ENCODE assay signal across 1 cellular context in genomic region chr4:87006531-87007344, GRCh38.
TF ChIP-seq lines count a peak whose summit lies in the region.

No MANE protein-coding gene starts in this region.

TF ChIP-seq in HepG2, 621 proteins besides CTCF, POLR2A, EP300 and RAD21 (continued from another document and continues in another):
- TF ChIP-seq TFDP2 (CRISPR knock-in tag; IDR thresholded peaks at IDR 0.05) (peak; percentile 60; the same call in 1 of the 2 replicates), NFRKB (IDR thresholded peaks at IDR 0.05) (no peak), PHF20 (CRISPR knock-in tag; IDR thresholded peaks at IDR 0.05) (peak; percentile 6; the same call in 1 of the 2 replicates), TBL1XR1 (IDR thresholded peaks at IDR 0.05; ENCODE audit: borderline replicate concordance, low read length, partially characterized antibody) (peak; percentile 46), ZC3H13 (CRISPR knock-in tag; IDR thresholded peaks at IDR 0.05) (peak; percentile 56; the same call in 1 of the 2 replicates), KAT7 (CRISPR knock-in tag; IDR thresholded peaks at IDR 0.05; ENCODE audit: borderline replicate concordance) (no peak; the same call in 1 of the 2 replicates), AGO1 (IDR thresholded peaks at IDR 0.05; ENCODE audit: low read depth, low read length, poor library complexity, severe bottlenecking) (no peak), MNT (IDR thresholded peaks at IDR 0.05) (no peak), HDAC1 (CRISPR knock-in tag; IDR thresholded peaks at IDR 0.05) (peak; percentile 60; the same call in 1 of the 2 replicates), EED (CRISPR knock-in tag; IDR thresholded peaks at IDR 0.05) (no peak), ZMYM4 (CRISPR knock-in tag; IDR thresholded peaks at IDR 0.05) (peak; percentile 95), NFIC (IDR thresholded peaks at IDR 0.05; ENCODE audit: low read length) (peak; percentile 55; the same call in 1 of the 2 replicates), FOXK2 (IDR thresholded peaks at IDR 0.05) (peak; percentile 96), ZNF34 (CRISPR knock-in tag; IDR thresholded peaks at IDR 0.05; ENCODE audit: borderline replicate concordance) (no peak), BRCA1 (CRISPR knock-in tag; IDR thresholded peaks at IDR 0.05) (0 out of 2 replicates have a peak, but pooled peaks have one; percentile 31), HOXA9 (CRISPR knock-in tag; IDR thresholded peaks at IDR 0.05; ENCODE audit: borderline replicate concordance) (peak; percentile 42; the same call in 1 of the 2 replicates), ZNF547 (CRISPR knock-in tag; IDR thresholded peaks at IDR 0.05) (peak; percentile 93), ZNF746 (CRISPR knock-in tag; IDR thresholded peaks at IDR 0.05) (no peak), KLF11 (CRISPR knock-in tag; IDR thresholded peaks at IDR 0.05) (0 out of 2 replicates have a peak, but pooled peaks have one; percentile 48), ZNF256 (CRISPR knock-in tag; conservative IDR thresholded peaks at IDR 0.05) (peak; percentile 38; the same call in 1 of the 2 replicates), SATB2 (CRISPR knock-in tag; IDR thresholded peaks at IDR 0.05) (peak; percentile 60; the same call in 1 of the 2 replicates), ZNF234 (CRISPR knock-in tag; conservative IDR thresholded peaks at IDR 0.05) (no peak; the same call in none of the 2 replicates), NR1H2 (CRISPR knock-in tag; IDR thresholded peaks at IDR 0.05; ENCODE audit: borderline replicate concordance, low read depth) (no peak), JUND (CRISPR knock-in tag; IDR thresholded peaks at IDR 0.05) (no peak), ZNF629 (CRISPR knock-in tag; conservative IDR thresholded peaks at IDR 0.05) (0 out of 2 replicates have a peak, but pooled peaks have one; percentile 7), ZBTB8A (CRISPR knock-in tag; IDR thresholded peaks at IDR 0.05; ENCODE audit: borderline replicate concordance, low read depth) (no peak), STAG1 (CRISPR knock-in tag; IDR thresholded peaks at IDR 0.05) (no peak; the same call in none of the 2 replicates), ARHGAP35 (CRISPR knock-in tag; IDR thresholded peaks at IDR 0.05; ENCODE audit: borderline replicate concordance) (peak; percentile 78; the same call in 1 of the 2 replicates), TMF1 (CRISPR knock-in tag; IDR thresholded peaks at IDR 0.05; ENCODE audit: low read depth) (0 out of 2 replicates have a peak, but pooled peaks have one; percentile 21), THYN1 (CRISPR knock-in tag; IDR thresholded peaks at IDR 0.05; ENCODE audit: borderline replicate concordance, low read depth) (no peak), DNMT3B (CRISPR knock-in tag; conservative IDR thresholded peaks at IDR 0.05) (peak; percentile 51), GMEB1 (CRISPR knock-in tag; IDR thresholded peaks at IDR 0.05; ENCODE audit: borderline replicate concordance) (peak; percentile 78; the same call in 1 of the 2 replicates), ZNF713 (CRISPR knock-in tag; IDR thresholded peaks at IDR 0.05) (0 out of 2 replicates have a peak, but pooled peaks have one; percentile 55), HMGXB4 (CRISPR knock-in tag; IDR thresholded peaks at IDR 0.05; ENCODE audit: borderline replicate concordance in 1 of 2, low read depth in 1 of 2) (peak; percentile 76 to 92; a peak in 3 of 4 replicates), ZNF691 (CRISPR knock-in tag; IDR thresholded peaks at IDR 0.05; ENCODE audit: borderline replicate concordance, low read depth) (peak; percentile 61; the same call in 1 of the 2 replicates), ZNF138 (CRISPR knock-in tag; IDR thresholded peaks at IDR 0.05; ENCODE audit: low read depth) (peak; percentile 91), ZNF343 (CRISPR knock-in tag; IDR thresholded peaks at IDR 0.05) (no peak), ZNF260 (CRISPR knock-in tag; IDR thresholded peaks at IDR 0.05; ENCODE audit: borderline replicate concordance, low read depth) (no peak), EEA1 (CRISPR knock-in tag; IDR thresholded peaks at IDR 0.05; ENCODE audit: borderline replicate concordance) (no peak), SMYD3 (CRISPR knock-in tag; IDR thresholded peaks at IDR 0.05) (no peak), ZNF577 (CRISPR knock-in tag; IDR thresholded peaks at IDR 0.05; ENCODE audit: borderline replicate concordance, low read depth) (no peak)
- TF ChIP-seq, protein P1, sequence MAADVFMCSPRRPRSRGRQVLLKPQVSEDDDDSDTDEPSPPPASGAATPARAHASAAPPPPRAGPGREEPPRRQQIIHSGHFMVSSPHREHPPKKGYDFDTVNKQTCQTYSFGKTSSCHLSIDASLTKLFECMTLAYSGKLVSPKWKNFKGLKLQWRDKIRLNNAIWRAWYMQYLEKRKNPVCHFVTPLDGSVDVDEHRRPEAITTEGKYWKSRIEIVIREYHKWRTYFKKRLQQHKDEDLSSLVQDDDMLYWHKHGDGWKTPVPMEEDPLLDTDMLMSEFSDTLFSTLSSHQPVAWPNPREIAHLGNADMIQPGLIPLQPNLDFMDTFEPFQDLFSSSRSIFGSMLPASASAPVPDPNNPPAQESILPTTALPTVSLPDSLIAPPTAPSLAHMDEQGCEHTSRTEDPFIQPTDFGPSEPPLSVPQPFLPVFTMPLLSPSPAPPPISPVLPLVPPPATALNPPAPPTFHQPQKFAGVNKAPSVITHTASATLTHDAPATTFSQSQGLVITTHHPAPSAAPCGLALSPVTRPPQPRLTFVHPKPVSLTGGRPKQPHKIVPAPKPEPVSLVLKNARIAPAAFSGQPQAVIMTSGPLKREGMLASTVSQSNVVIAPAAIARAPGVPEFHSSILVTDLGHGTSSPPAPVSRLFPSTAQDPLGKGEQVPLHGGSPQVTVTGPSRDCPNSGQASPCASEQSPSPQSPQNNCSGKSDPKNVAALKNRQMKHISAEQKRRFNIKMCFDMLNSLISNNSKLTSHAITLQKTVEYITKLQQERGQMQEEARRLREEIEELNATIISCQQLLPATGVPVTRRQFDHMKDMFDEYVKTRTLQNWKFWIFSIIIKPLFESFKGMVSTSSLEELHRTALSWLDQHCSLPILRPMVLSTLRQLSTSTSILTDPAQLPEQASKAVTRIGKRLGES (CRISPR knock-in tag; IDR thresholded peaks at IDR 0.05; ENCODE audit: borderline replicate concordance), result no peak
- TF ChIP-seq, protein P2, sequence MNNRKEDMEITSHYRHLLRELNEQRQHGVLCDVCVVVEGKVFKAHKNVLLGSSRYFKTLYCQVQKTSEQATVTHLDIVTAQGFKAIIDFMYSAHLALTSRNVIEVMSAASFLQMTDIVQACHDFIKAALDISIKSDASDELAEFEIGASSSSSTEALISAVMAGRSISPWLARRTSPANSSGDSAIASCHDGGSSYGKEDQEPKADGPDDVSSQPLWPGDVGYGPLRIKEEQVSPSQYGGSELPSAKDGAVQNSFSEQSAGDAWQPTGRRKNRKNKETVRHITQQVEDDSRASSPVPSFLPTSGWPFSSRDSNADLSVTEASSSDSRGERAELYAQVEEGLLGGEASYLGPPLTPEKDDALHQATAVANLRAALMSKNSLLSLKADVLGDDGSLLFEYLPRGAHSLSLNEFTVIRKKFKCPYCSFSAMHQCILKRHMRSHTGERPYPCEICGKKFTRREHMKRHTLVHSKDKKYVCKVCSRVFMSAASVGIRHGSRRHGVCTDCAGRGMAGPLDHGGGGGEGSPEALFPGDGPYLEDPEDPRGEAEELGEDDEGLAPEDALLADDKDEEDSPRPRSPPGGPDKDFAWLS (CRISPR knock-in tag; IDR thresholded peaks at IDR 0.05; ENCODE audit: borderline replicate concordance), result no peak
- TF ChIP-seq, protein P3, sequence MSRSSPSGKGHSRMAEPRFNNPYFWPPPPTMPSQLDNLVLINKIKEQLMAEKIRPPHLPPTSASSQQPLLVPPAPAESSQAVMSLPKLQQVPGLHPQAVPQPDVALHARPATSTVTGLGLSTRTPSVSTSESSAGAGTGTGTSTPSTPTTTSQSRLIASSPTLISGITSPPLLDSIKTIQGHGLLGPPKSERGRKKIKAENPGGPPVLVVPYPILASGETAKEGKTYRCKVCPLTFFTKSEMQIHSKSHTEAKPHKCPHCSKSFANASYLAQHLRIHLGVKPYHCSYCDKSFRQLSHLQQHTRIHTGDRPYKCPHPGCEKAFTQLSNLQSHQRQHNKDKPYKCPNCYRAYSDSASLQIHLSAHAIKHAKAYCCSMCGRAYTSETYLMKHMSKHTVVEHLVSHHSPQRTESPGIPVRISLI (CRISPR knock-in tag; IDR thresholded peaks at IDR 0.05; ENCODE audit: borderline replicate concordance), result no peak; the same call in 1 of the 2 replicates
- TF ChIP-seq, protein P4, sequence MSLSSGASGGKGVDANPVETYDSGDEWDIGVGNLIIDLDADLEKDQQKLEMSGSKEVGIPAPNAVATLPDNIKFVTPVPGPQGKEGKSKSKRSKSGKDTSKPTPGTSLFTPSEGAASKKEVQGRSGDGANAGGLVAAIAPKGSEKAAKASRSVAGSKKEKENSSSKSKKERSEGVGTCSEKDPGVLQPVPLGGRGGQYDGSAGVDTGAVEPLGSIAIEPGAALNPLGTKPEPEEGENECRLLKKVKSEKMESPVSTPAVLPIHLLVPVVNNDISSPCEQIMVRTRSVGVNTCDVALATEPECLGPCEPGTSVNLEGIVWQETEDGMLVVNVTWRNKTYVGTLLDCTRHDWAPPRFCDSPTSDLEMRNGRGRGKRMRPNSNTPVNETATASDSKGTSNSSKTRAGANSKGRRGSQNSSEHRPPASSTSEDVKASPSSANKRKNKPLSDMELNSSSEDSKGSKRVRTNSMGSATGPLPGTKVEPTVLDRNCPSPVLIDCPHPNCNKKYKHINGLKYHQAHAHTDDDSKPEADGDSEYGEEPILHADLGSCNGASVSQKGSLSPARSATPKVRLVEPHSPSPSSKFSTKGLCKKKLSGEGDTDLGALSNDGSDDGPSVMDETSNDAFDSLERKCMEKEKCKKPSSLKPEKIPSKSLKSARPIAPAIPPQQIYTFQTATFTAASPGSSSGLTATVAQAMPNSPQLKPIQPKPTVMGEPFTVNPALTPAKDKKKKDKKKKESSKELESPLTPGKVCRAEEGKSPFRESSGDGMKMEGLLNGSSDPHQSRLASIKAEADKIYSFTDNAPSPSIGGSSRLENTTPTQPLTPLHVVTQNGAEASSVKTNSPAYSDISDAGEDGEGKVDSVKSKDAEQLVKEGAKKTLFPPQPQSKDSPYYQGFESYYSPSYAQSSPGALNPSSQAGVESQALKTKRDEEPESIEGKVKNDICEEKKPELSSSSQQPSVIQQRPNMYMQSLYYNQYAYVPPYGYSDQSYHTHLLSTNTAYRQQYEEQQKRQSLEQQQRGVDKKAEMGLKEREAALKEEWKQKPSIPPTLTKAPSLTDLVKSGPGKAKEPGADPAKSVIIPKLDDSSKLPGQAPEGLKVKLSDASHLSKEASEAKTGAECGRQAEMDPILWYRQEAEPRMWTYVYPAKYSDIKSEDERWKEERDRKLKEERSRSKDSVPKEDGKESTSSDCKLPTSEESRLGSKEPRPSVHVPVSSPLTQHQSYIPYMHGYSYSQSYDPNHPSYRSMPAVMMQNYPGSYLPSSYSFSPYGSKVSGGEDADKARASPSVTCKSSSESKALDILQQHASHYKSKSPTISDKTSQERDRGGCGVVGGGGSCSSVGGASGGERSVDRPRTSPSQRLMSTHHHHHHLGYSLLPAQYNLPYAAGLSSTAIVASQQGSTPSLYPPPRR (CRISPR knock-in tag; IDR thresholded peaks at IDR 0.05; ENCODE audit: borderline replicate concordance), result peak; percentile 43; the same call in 1 of the 2 replicates
